ENCODE assay signal across 13 cellular contexts in the genomic region with DNA sequence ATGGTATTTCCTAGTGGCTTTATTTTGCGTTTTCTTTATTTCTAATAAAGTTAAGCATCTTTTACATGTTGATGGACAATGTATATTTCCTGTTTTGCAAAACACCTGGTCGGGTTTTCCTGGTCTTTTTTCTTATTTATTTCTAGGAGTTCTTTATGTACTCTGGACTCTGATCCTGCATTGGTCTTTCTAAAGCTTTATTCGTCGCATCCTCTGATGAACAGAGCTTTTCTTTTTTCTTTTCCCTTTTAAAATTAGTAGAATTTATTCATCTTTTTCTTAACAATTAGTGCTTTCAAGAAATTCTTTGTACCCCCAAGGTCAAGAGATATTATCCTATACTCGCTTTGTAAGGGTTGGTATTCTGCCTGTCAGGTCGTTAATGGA. TPM values are rescaled to one million over a fixed set of nuclear protein-coding genes. Genes with fewer than 3 reads are reported as not detected.
DNase-seq lines count a peak whose midpoint lies in the region; ATAC-seq lines count a peak whose summit lies in the region.
"Had no signal": no experiment of that assay in that cellular context is flagged by ENCODE, and none has a peak within 500 bp of the region (broad histone marks: within the 10 kb centered on the region; RNA-seq: fewer than 3 reads in every experiment).

No MANE protein-coding gene starts in this region.

- H3K9me3 Mint-ChIP-seq in activated naive CD4-positive, alpha-beta T cell treated with anti-CD3 and anti-CD28 coated beads, Interleukin-2, amount 10 ng/mL, durations not matched to agents 7 days and 5 days: no peaks in the 10 kb centered on the region
- no peaks in the 10 kb centered on the region for H3K9me3 Mint-ChIP-seq in activated T-helper 17 cell treated with anti-CD3 and anti-CD28 coated beads, Interleukin-2, amount 50 U/mL, for 72 hours
- no peaks in the 10 kb centered on the region for H3K9me3 Mint-ChIP-seq in memory B cell

- no peak for DNase-seq in activated naive CD4-positive, alpha-beta T cell treated with anti-CD3 and anti-CD28 coated beads, Interleukin-2, amount 10 ng/mL, durations not matched to agents 7 days and 5 days
- DNase-seq in activated naive CD4-positive, alpha-beta T cell (lab: John Stamatoyannopoulos, UW): no peak
- DNase-seq in memory B cell (ENCODE audit: low spot score in 2 of 2) (no peak), NOMO-1 treated with DMSO at 0.1 percent for 48 hours (lab: John Stamatoyannopoulos, UW; ENCODE audit: unreplicated experiment) (no peak), NCI-H1048 (lab: John Stamatoyannopoulos, UW) (no peak), AG20443 (ENCODE audit: low spot score) (no peak)
- DNase-seq: adrenal gland had no signal

- peaks cover 64% of the 10 kb centered on the region for H3K4me1 Mint-ChIP-seq in activated naive CD4-positive, alpha-beta T cell treated with anti-CD3 and anti-CD28 coated beads, Interleukin-2, amount 10 ng/mL, durations not matched to agents 7 days and 5 days
- peaks cover 19% of the 10 kb centered on the region for H3K4me1 Mint-ChIP-seq in activated T-helper 17 cell treated with anti-CD3 and anti-CD28 coated beads, Interleukin-2, amount 50 U/mL, for 72 hours
- H3K4me1 Mint-ChIP-seq in memory B cell: peaks cover 21% of the 10 kb centered on the region

- no peaks in the 10 kb centered on the region for H3K27me3 Mint-ChIP-seq in activated naive CD4-positive, alpha-beta T cell treated with anti-CD3 and anti-CD28 coated beads, Interleukin-2, amount 10 ng/mL, durations not matched to agents 7 days and 5 days
- no peaks in the 10 kb centered on the region for H3K27me3 Mint-ChIP-seq in activated T-helper 17 cell treated with anti-CD3 and anti-CD28 coated beads, Interleukin-2, amount 50 U/mL, for 72 hours
- H3K27me3 Mint-ChIP-seq in memory B cell: no peaks in the 10 kb centered on the region

- H3K4me3 Mint-ChIP-seq in activated naive CD4-positive, alpha-beta T cell treated with anti-CD3 and anti-CD28 coated beads, Interleukin-2, amount 10 ng/mL, durations not matched to agents 7 days and 5 days: peak overlapping the region; percentile 56
- peak overlapping the region; percentile 79 for H3K4me3 Mint-ChIP-seq in activated T-helper 17 cell treated with anti-CD3 and anti-CD28 coated beads, Interleukin-2, amount 50 U/mL, for 72 hours
- peak overlapping the region; percentile 77 for H3K4me3 Mint-ChIP-seq in memory B cell

- ATAC-seq in activated T-helper 17 cell treated with anti-CD3 and anti-CD28 coated beads, Interleukin-2, amount 50 U/mL, for 72 hours (replicated peaks): no peak
- no peak for ATAC-seq in memory B cell (ENCODE audit: low read depth)

- peaks cover 3% of the 10 kb centered on the region for H3K36me3 Mint-ChIP-seq in activated naive CD4-positive, alpha-beta T cell treated with anti-CD3 and anti-CD28 coated beads, Interleukin-2, amount 10 ng/mL, durations not matched to agents 7 days and 5 days
- no peaks in the 10 kb centered on the region for H3K36me3 Mint-ChIP-seq in activated T-helper 17 cell treated with anti-CD3 and anti-CD28 coated beads, Interleukin-2, amount 50 U/mL, for 72 hours (ENCODE audit: low read depth)
- H3K36me3 Mint-ChIP-seq in memory B cell: no peaks in the 10 kb centered on the region

- H3K27ac ChIP-seq in temporal lobe (ENCODE audit: low read depth, low read length): peak overlapping the region; percentile 59
- H3K27ac ChIP-seq: adrenal gland, VCaP had no signal

- H3K27ac Mint-ChIP-seq in activated naive CD4-positive, alpha-beta T cell treated with anti-CD3 and anti-CD28 coated beads, Interleukin-2, amount 10 ng/mL, durations not matched to agents 7 days and 5 days: peak overlapping the region; percentile 98
- peak overlapping the region; percentile 93 for H3K27ac Mint-ChIP-seq in activated T-helper 17 cell treated with anti-CD3 and anti-CD28 coated beads, Interleukin-2, amount 50 U/mL, for 72 hours
- H3K27ac Mint-ChIP-seq in memory B cell: peak overlapping the region; percentile 92

- CTCF ChIA-PET in activated naive CD4-positive, alpha-beta T cell treated with anti-CD3 and anti-CD28 coated beads, Interleukin-2, amount 10 ng/mL, durations not matched to agents 7 days and 5 days (lab: Charles Lee): interaction anchor here (0.9 to 1.8 kb wide), 11 partner anchors 13 to 108 kb away, joined by 3 to 13 read pairs (median 4); no protein-coding TSS in a partner anchor

RNA-seq across cellular contexts. Expression of gene ZDHHC19, which starts 32.2 kb away (rescaled TPM):
- total RNA-seq in activated T-helper 17 cell treated with anti-CD3 and anti-CD28 coated beads, Interleukin-2, amount 50 U/mL, for 72 hours: not detected
- total RNA-seq in temporal lobe: not detected
- total RNA-seq: G401, LHCN-M2, mucosa of descending colon had no signal

RNA-seq across cellular contexts. Expression of gene SLC51A, which starts 37.3 kb away (rescaled TPM):
- total RNA-seq in activated T-helper 17 cell treated with anti-CD3 and anti-CD28 coated beads, Interleukin-2, amount 50 U/mL, for 72 hours: not detected
- 0.49 TPM for total RNA-seq in temporal lobe
- total RNA-seq: G401, LHCN-M2 had no signal
